In genomic region chr3:62161306-62161705, GRCh38 we compare ENCODE assay signal across 16 cellular contexts.
DNase-seq lines count a peak whose midpoint lies in the region; ATAC-seq and TF ChIP-seq lines count a peak whose summit lies in the region.
"Had no signal": no experiment of that assay in that cellular context is flagged by ENCODE, and none has a peak within 500 bp of the region (broad histone marks: within the 10 kb centered on the region; RNA-seq: fewer than 3 reads in every experiment).

No MANE protein-coding gene starts in this region.

- no peak overlapping the region for H3K4me3 ChIP-seq in ascending aorta
- H3K4me3 ChIP-seq in fibroblast of villous mesenchyme (ENCODE audit: low read depth, low read length), result no peak overlapping the region
- no peak overlapping the region for H3K4me3 ChIP-seq in psoas muscle
- H3K4me3 ChIP-seq: colonic mucosa had no signal

- H3K9me3 ChIP-seq in ascending aorta (no peaks in the 10 kb centered on the region), psoas muscle (no peaks in the 10 kb centered on the region)
- H3K9me3 ChIP-seq: colonic mucosa had no signal

- ATAC-seq in psoas muscle (peak; percentile 83 to 89 (median 84)), HG03460 (IDR thresholded peaks at IDR 0.05; ENCODE audit: unreplicated experiment) (no peak), GM18868 (IDR thresholded peaks at IDR 0.05; ENCODE audit: unreplicated experiment) (no peak)
- ATAC-seq: activated naive CD4-positive, alpha-beta T cell treated with anti-CD3 and anti-CD28 coated beads, Interleukin-2, amount 50 U/mL, for 72 hours; foreskin keratinocyte had no signal

- no peak for TF ChIP-seq CTCF in ascending aorta (IDR thresholded peaks at IDR 0.05)
- TF ChIP-seq CTCF in fibroblast of villous mesenchyme (IDR thresholded peaks at IDR 0.05; ENCODE audit: insufficient read depth, low read depth, low read length), result no peak
- TF ChIP-seq CTCF in psoas muscle (IDR thresholded peaks at IDR 0.05), result no peak

- 4 to 18% (median 7%) methylated on average over 4 of the region's 4 CpGs for WGBS in psoas muscle, 3 donors

- H3K4me1 ChIP-seq in ascending aorta, result peaks cover 14 to 58% of the 10 kb centered on the region in 2 donors
- H3K4me1 ChIP-seq in psoas muscle, result peaks cover 69% of the 10 kb centered on the region
- H3K4me1 ChIP-seq: colonic mucosa, foreskin keratinocyte had no signal

- H3K27ac ChIP-seq in ascending aorta (peak overlapping the region; percentile 86 to 90), psoas muscle (peak overlapping the region; percentile 86)
- H3K27ac ChIP-seq: colonic mucosa, foreskin keratinocyte had no signal

- no peaks in the 10 kb centered on the region for H3K36me3 ChIP-seq in ascending aorta
- no peaks in the 10 kb centered on the region for H3K36me3 ChIP-seq in psoas muscle (ENCODE audit: insufficient read depth in 1 of 2, low read depth in 1 of 2)
- H3K36me3 ChIP-seq: colonic mucosa had no signal

- H3K27me3 ChIP-seq in ascending aorta, result no peaks in the 10 kb centered on the region
- H3K27me3 ChIP-seq in psoas muscle (ENCODE audit: insufficient read depth in 3 of 3, low read length in 2 of 3), result no peaks in the 10 kb centered on the region
- H3K27me3 ChIP-seq: colonic mucosa, foreskin keratinocyte had no signal

- intact Hi-C loops in ascending aorta (cut with DNase I), result loop anchor here (2.0 kb wide), 2 partner anchors 591 to 599 kb away; no protein-coding TSS in a partner anchor
- intact Hi-C loops in psoas muscle (cut with DNase I), result loop anchor here in 1 of 2 donors (2.0 kb wide), 1 partner anchor 601 kb away; the partner anchor contains the start of gene PTPRG

- DNase-seq in GM04503 (ENCODE audit: low read depth) (peak; percentile 44), ascending aorta (ENCODE audit: low spot score in 2 of 2) (no peak), fibroblast of villous mesenchyme (ENCODE audit: low read depth) (peak; percentile 74), psoas muscle (no peak), NCI-H1105 (lab: John Stamatoyannopoulos, UW) (no peak)
- no peak for DNase-seq in effector CD4-positive, alpha-beta T cell
- DNase-seq: activated CD4-positive, CD25-positive, alpha-beta regulatory T cell treated with anti-CD3 and anti-CD28 coated beads, Interleukin-2, amount 50 U/mL, for 72 hours; colonic mucosa; DMS53; foreskin keratinocyte; mesendoderm; NCI-H1930; NCI-H774 had no signal

Comparison
In these comparisons a context has a peak if more than half of its experiments do, and no peak if none do; other contexts are left out.
1. DNase-seq: peak in GM04503 (single experiment) and fibroblast of villous mesenchyme (single experiment); none in ascending aorta (0 of 2), psoas muscle (0 of 2), effector CD4-positive, alpha-beta T cell (single experiment) and NCI-H1105 (single experiment).
2. ATAC-seq: peak in psoas muscle (4 of 4); none in HG03460 (single experiment) and GM18868 (single experiment).